ENCODE assay signal across 8 cellular contexts in genomic region chr6:159725208-159725607, GRCh38. TPM values are rescaled to one million over a fixed set of nuclear protein-coding genes. Genes with fewer than 3 reads are reported as not detected.
A peak's percentile ranks its signal among the peaks of the same experiment; 100 is the strongest.
DNase-seq lines count a peak whose midpoint lies in the region; ATAC-seq, FAIRE-seq and TF ChIP-seq lines count a peak whose summit lies in the region.
"Not testable (repeated sequence)": the region's sequence is repeated elsewhere in the genome, so short reads cannot be mapped to it uniquely, and the experiment has no call there.

No MANE protein-coding gene starts in this region.

- H3K36me3 ChIP-seq in Caco-2 (ENCODE audit: control insufficient read depth, insufficient read depth, low read length); KMS-11 (ENCODE audit: insufficient read depth); PC-9 (ENCODE audit: low read depth); HepG2 (replicated peaks in 1 of 2; ENCODE audit: control insufficient read depth in 1 of 2, insufficient read depth in 2 of 2, low read length in 2 of 2); neural progenitor cell: not testable (repeated sequence)

- TF ChIP-seq RAD21 in HepG2 (CRISPR knock-in tag; IDR thresholded peaks at IDR 0.05): not testable (repeated sequence)

- not testable (repeated sequence) for ATAC-seq in HepG2

- H3K9me3 Mint-ChIP-seq in Caco-2 (ENCODE audit: unreplicated experiment); activated T-cell treated with anti-CD3 and anti-CD28 coated beads, Interleukin-2, amount 50 U/mL, for 24 hours; brain; neural progenitor cell; type B pancreatic cell: not testable (repeated sequence)

- not testable (repeated sequence) for H3K9me3 ChIP-seq in Caco-2; PC-9 (ENCODE audit: insufficient read depth, low read depth); HepG2 (ENCODE audit: low read length); neural progenitor cell (ENCODE audit: low read depth)

- not testable (repeated sequence) for H3K4me1 ChIP-seq in Caco-2
- H3K4me1 ChIP-seq in KMS-11 (ENCODE audit: low read depth, poor library complexity, severe bottlenecking) (peaks cover 22% of the 10 kb centered on the region), PC-9 (replicated peaks; ENCODE audit: insufficient read depth) (peaks cover 14% of the 10 kb centered on the region), HepG2 (ENCODE audit: insufficient read depth, low read length) (peaks cover 42% of the 10 kb centered on the region), neural progenitor cell (peaks cover 21% of the 10 kb centered on the region)

- POLR2A ChIA-PET in Caco-2 (lab: Charles Lee) (interaction anchor here (0.6 to 2.7 kb wide), 2 partner anchors 15 to 64 kb away, joined by 5 to 71 read pairs; partner anchors contain the start of genes MRPL18 and TCP1), HepG2 (lab: Yijun Ruan, JAX) (interaction anchor here (1.9 to 13.1 kb wide), 4 partner anchors 23 to 65 kb away, joined by 5 to 175 read pairs (median 154); partner anchors contain the start of genes ACAT2, MRPL18, SOD2 and TCP1)
- POLR2A ChIA-PET in PC-9 (lab: Charles Lee; ENCODE audit: unreplicated experiment): not testable (repeated sequence)

- intact Hi-C loops in Caco-2 (cut with micrococcal nuclease; ENCODE audit: unreplicated experiment); PC-9 (cut with micrococcal nuclease; ENCODE audit: unreplicated experiment); HepG2 (cut with micrococcal nuclease; ENCODE audit: unreplicated experiment): not testable (repeated sequence)

- in situ Hi-C loops in HepG2 (cut with HindIII; ENCODE audit: extremely low pct_ligation_motif_present, low pct_unique_long_range_greater_than_20kb): loop anchor here (5.0 kb wide), 3 partner anchors 33 to 62 kb away; partner anchors contain the start of genes ACAT2, SOD2 and TCP1

- not testable (repeated sequence) for H2AFZ ChIP-seq in KMS-11 (ENCODE audit: low read depth); PC-9; HepG2 (ENCODE audit: low read length); neural progenitor cell (replicated peaks)

- H3K4me3 Mint-ChIP-seq in Caco-2 (ENCODE audit: unreplicated experiment) (peak overlapping the region; percentile 97), brain (peak overlapping the region; percentile 53 to 95 (median 63)), neural progenitor cell (peak overlapping the region; percentile 64), type B pancreatic cell (peak overlapping the region; percentile 52)
- H3K4me3 Mint-ChIP-seq in activated T-cell treated with anti-CD3 and anti-CD28 coated beads, Interleukin-2, amount 50 U/mL, for 24 hours: peak overlapping the region; percentile 20

- H3K27me3 Mint-ChIP-seq in Caco-2 (ENCODE audit: insufficient read depth, unreplicated experiment); activated T-cell treated with anti-CD3 and anti-CD28 coated beads, Interleukin-2, amount 50 U/mL, for 24 hours; neural progenitor cell (ENCODE audit: insufficient read depth, low read depth); type B pancreatic cell: not testable (repeated sequence)
- H3K27me3 Mint-ChIP-seq in brain: peaks cover 12% of the 10 kb centered on the region

- TF ChIP-seq CTCF in Caco-2 (IDR thresholded peaks at IDR 0.05; ENCODE audit: insufficient read depth in 1 of 2, low read depth in 1 of 2, low read length in 1 of 2, severe bottlenecking in 1 of 2, unreplicated experiment in 1 of 2); KMS-11 (conservative IDR thresholded peaks at IDR 0.05; ENCODE audit: low read depth, low read length); PC-9 (conservative IDR thresholded peaks at IDR 0.05); brain (conservative IDR thresholded peaks at IDR 0.05); HepG2 (CRISPR knock-in tag; IDR thresholded peaks at IDR 0.05); neural progenitor cell (IDR thresholded peaks at IDR 0.05); type B pancreatic cell (conservative IDR thresholded peaks at IDR 0.05): not testable (repeated sequence)

- H3K79me2 ChIP-seq in KMS-11 (ENCODE audit: insufficient read depth, low read depth): peaks cover 53% of the 10 kb centered on the region
- H3K79me2 ChIP-seq in PC-9 (ENCODE audit: low read depth): peaks cover 79% of the 10 kb centered on the region
- peaks cover 75% of the 10 kb centered on the region for H3K79me2 ChIP-seq in HepG2 (ENCODE audit: insufficient read depth, low read length)
- peaks cover 92% of the 10 kb centered on the region for H3K79me2 ChIP-seq in neural progenitor cell (ENCODE audit: low read depth)

- not testable (repeated sequence) for H3K9me2 ChIP-seq in PC-9 (ENCODE audit: insufficient read depth)

- H3K4me1 Mint-ChIP-seq in Caco-2 (ENCODE audit: low read depth, unreplicated experiment): not testable (repeated sequence)
- H3K4me1 Mint-ChIP-seq in activated T-cell treated with anti-CD3 and anti-CD28 coated beads, Interleukin-2, amount 50 U/mL, for 24 hours (ENCODE audit: low read depth): peaks cover 39% of the 10 kb centered on the region
- H3K4me1 Mint-ChIP-seq in brain (peaks cover 43% of the 10 kb centered on the region), neural progenitor cell (peaks cover 26% of the 10 kb centered on the region), type B pancreatic cell (ENCODE audit: unreplicated experiment) (peaks cover 17% of the 10 kb centered on the region)

- H3K27ac Mint-ChIP-seq in Caco-2 (ENCODE audit: unreplicated experiment); activated T-cell treated with anti-CD3 and anti-CD28 coated beads, Interleukin-2, amount 50 U/mL, for 24 hours; neural progenitor cell: not testable (repeated sequence)
- H3K27ac Mint-ChIP-seq in brain: peak overlapping the region in 1 of 5 experiments; percentile 63
- peak overlapping the region; percentile 55 for H3K27ac Mint-ChIP-seq in type B pancreatic cell

- peak overlapping the region; percentile 72 for H3K4me2 ChIP-seq in KMS-11
- H3K4me2 ChIP-seq in PC-9: peak overlapping the region; percentile 91
- peak overlapping the region; percentile 92 for H3K4me2 ChIP-seq in HepG2 (ENCODE audit: low read depth, low read length)
- H3K4me2 ChIP-seq in neural progenitor cell: peak overlapping the region; percentile 97

- not testable (repeated sequence) for H3K4me3 ChIP-seq in Caco-2 (ENCODE audit: low read depth, low read length); KMS-11 (IDR thresholded peaks at IDR 0.05; ENCODE audit: insufficient read depth, low read depth, low read length)
- peak overlapping the region; percentile 17; the same call in 1 of the 2 replicates for H3K4me3 ChIP-seq in PC-9
- peak overlapping the region in 2 of 3 experiments; percentile 53 to 97; a peak in 2 of 6 replicates for H3K4me3 ChIP-seq in HepG2 (replicated peaks in 1 of 3; ENCODE audit: insufficient read depth in 1 of 3, low read depth in 2 of 3, low read length in 3 of 3)
- H3K4me3 ChIP-seq in neural progenitor cell: peak overlapping the region; percentile 97

- BruUV-seq in Caco-2 (replicated peaks; lab: Mats Ljungman, UMichigan); PC-9 (replicated peaks; lab: Mats Ljungman, UMichigan); HepG2 (replicated peaks; lab: Mats Ljungman, UMichigan): not testable (repeated sequence)

- not testable (repeated sequence) for DNase-seq in Caco-2; PC-9; activated T-cell treated with anti-CD3 and anti-CD28 coated beads, Interleukin-2, amount 50 U/mL, for 24 hours; HepG2 (ENCODE audit: low spot score); neural progenitor cell (ENCODE audit: low spot score); type B pancreatic cell (ENCODE audit: extremely low spot score, unreplicated experiment)

- WGBS in HepG2 (ENCODE audit: low lambda C conversion rate): 85% methylated on average over 3 of the region's 3 CpGs

- H3K27ac ChIP-seq in KMS-11; PC-9; HepG2 (ENCODE audit: extremely low read length, insufficient read depth, low read length); neural progenitor cell: not testable (repeated sequence)

- not testable (repeated sequence) for FAIRE-seq in HepG2 (lab: Jason Lieb, UNC)

- not testable (repeated sequence) for H3K9ac ChIP-seq in KMS-11; HepG2 (ENCODE audit: insufficient read depth, low read depth, low read length); neural progenitor cell

- not testable (repeated sequence) for H3F3A ChIP-seq in PC-9 (ENCODE audit: insufficient read depth, low read depth)
- peaks cover 30% of the 10 kb centered on the region for H3F3A ChIP-seq in neural progenitor cell (ENCODE audit: low read depth)

- H3K27me3 ChIP-seq in Caco-2 (replicated peaks; ENCODE audit: control insufficient read depth, insufficient read depth, low read length); KMS-11 (ENCODE audit: insufficient read depth, low read depth); PC-9 (ENCODE audit: insufficient read depth, low read depth); HepG2 (ENCODE audit: control insufficient read depth in 1 of 2, insufficient read depth in 2 of 2, low read length in 2 of 2); neural progenitor cell: not testable (repeated sequence)

- CTCF ChIA-PET in Caco-2 (lab: Charles Lee); PC-9 (lab: Charles Lee); HepG2 (lab: Yijun Ruan, JAX; ENCODE audit: low intra/inter-chr PET ratio, low total read pairs): not testable (repeated sequence)

- TF ChIP-seq EP300 in HepG2 (IDR thresholded peaks at IDR 0.05; ENCODE audit: low read depth in 2 of 2, low read length in 2 of 2); HepG2 (CRISPR knock-in tag; IDR thresholded peaks at IDR 0.05; ENCODE audit: borderline replicate concordance): not testable (repeated sequence)

- not testable (repeated sequence) for TF ChIP-seq POLR2A in HepG2 (IDR thresholded peaks at IDR 0.05; ENCODE audit: insufficient read depth in 1 of 2, low read depth in 2 of 2, low read length in 2 of 2)

- peaks cover 16% of the 10 kb centered on the region for H4K20me1 ChIP-seq in KMS-11 (ENCODE audit: insufficient read depth)
- peaks cover 23% of the 10 kb centered on the region for H4K20me1 ChIP-seq in PC-9 (ENCODE audit: insufficient read depth)
- H4K20me1 ChIP-seq in HepG2 (ENCODE audit: insufficient read depth, low read length): peaks cover 28% of the 10 kb centered on the region
- peaks cover 26% of the 10 kb centered on the region for H4K20me1 ChIP-seq in neural progenitor cell (ENCODE audit: low read depth)

- H3K36me3 Mint-ChIP-seq in Caco-2 (ENCODE audit: insufficient read depth, unreplicated experiment) (peaks cover 27% of the 10 kb centered on the region), brain (peaks cover 28% of the 10 kb centered on the region), neural progenitor cell (peaks cover 17% of the 10 kb centered on the region), type B pancreatic cell (peaks cover 19% of the 10 kb centered on the region)
- H3K36me3 Mint-ChIP-seq in activated T-cell treated with anti-CD3 and anti-CD28 coated beads, Interleukin-2, amount 50 U/mL, for 24 hours (ENCODE audit: low read depth): peaks cover 62% of the 10 kb centered on the region

RNA-seq across cellular contexts. Expression of gene WTAP, which starts 2.1 kb away (rescaled TPM):
- 109 and 114 TPM in 2 replicates for total RNA-seq in Caco-2 (2022)
- 44.7 and 46.5 TPM in 2 replicates for total RNA-seq in PC-9 (2021)
- 65.7 TPM for polyA plus RNA-seq in brain (ENCODE audit: insufficient read depth, low read depth, low replicate concordance)
- total RNA-seq in HepG2 (2016; rRNA removed; fragmentation: Illumina TruSeq; extraction: Trizol): 167 and 203 TPM in 2 replicates
- 67.7 and 76.4 TPM in 2 replicates for total RNA-seq in HepG2 (2016; cell fraction: cytosol; rRNA removed; fragmentation: Illumina TruSeq; extraction: Trizol; ENCODE audit: low read depth)
- total RNA-seq in HepG2 (2016; cell fraction: insoluble cytoplasmic fraction; rRNA removed; fragmentation: Illumina TruSeq; extraction: Trizol): 167 and 194 TPM in 2 replicates
- total RNA-seq in HepG2 (2016; cell fraction: membrane; rRNA removed; fragmentation: Illumina TruSeq; extraction: Trizol): 157 and 172 TPM in 2 replicates
- 123 and 137 TPM in 2 replicates for total RNA-seq in HepG2 (2016; cell fraction: nucleus; rRNA removed; fragmentation: Illumina TruSeq; extraction: Trizol)
- 29.4 and 31.6 TPM in 2 replicates for polyA plus RNA-seq in HepG2 (2011; rRNA removed)
- 14.5 and 23.5 TPM in 2 replicates for polyA plus RNA-seq in HepG2 (2011; cell fraction: cytosol; rRNA removed)
- 34.9 and 43.6 TPM in 2 replicates for polyA plus RNA-seq in HepG2 (2011; cell fraction: nucleus; rRNA removed)
- 82.9 and 92.4 TPM in 2 replicates for polyA plus RNA-seq in HepG2 (2012)
- 82.6 and 108 TPM in 2 replicates for polyA plus RNA-seq in HepG2 (2016; cell fraction: cytosol; fragmentation: Illumina TruSeq; extraction: Trizol; ENCODE audit: low read depth)
- 194 and 196 TPM in 2 replicates for polyA plus RNA-seq in HepG2 (2016; cell fraction: insoluble cytoplasmic fraction; fragmentation: Illumina TruSeq; extraction: Trizol; ENCODE audit: low read depth)
- polyA plus RNA-seq in HepG2 (2016; cell fraction: membrane; fragmentation: Illumina TruSeq; extraction: Trizol; ENCODE audit: low read depth): 129 and 154 TPM in 2 replicates
- polyA plus RNA-seq in HepG2 (2016; cell fraction: nucleus; fragmentation: Illumina TruSeq; extraction: Trizol; ENCODE audit: insufficient read depth, low read depth): 169 and 179 TPM in 2 replicates
- polyA minus RNA-seq in HepG2 (2011; rRNA and poly(A)+ RNA removed; ENCODE audit: low replicate concordance): 21.5 and 32.6 TPM in 2 replicates
- 22.7 and 30.4 TPM in 2 replicates for polyA minus RNA-seq in HepG2 (2011; cell fraction: cytosol; rRNA and poly(A)+ RNA removed)
- 131 and 155 TPM in 2 replicates for polyA minus RNA-seq in HepG2 (2011; cell fraction: nucleus; rRNA and poly(A)+ RNA removed)
- 126 and 159 TPM in 2 replicates for total RNA-seq in neural progenitor cell (ENCODE audit: low replicate concordance)
- total RNA-seq in type B pancreatic cell (ENCODE audit: low replicate concordance): 96.9 and 108 TPM in 2 replicates

RNA-seq across cellular contexts. Expression of gene SOD2, which starts 32.2 kb away (rescaled TPM):
- total RNA-seq in Caco-2 (2022) (109 and 110 TPM in 2 replicates), PC-9 (2021) (49.6 and 63.3 TPM in 2 replicates), HepG2 (2016; rRNA removed; fragmentation: Illumina TruSeq; extraction: Trizol) (304 and 480 TPM in 2 replicates), neural progenitor cell (ENCODE audit: low replicate concordance) (54.9 and 67.2 TPM in 2 replicates), type B pancreatic cell (ENCODE audit: low replicate concordance) (78.1 and 100 TPM in 2 replicates)
- polyA plus RNA-seq in brain (ENCODE audit: insufficient read depth, low read depth, low replicate concordance) (109 TPM), HepG2 (2011; rRNA removed) (309 and 347 TPM in 2 replicates)
- 45.4 and 49.6 TPM in 2 replicates for total RNA-seq in HepG2 (2016; cell fraction: cytosol; rRNA removed; fragmentation: Illumina TruSeq; extraction: Trizol; ENCODE audit: low read depth)
- total RNA-seq in HepG2 (2016; cell fraction: insoluble cytoplasmic fraction; rRNA removed; fragmentation: Illumina TruSeq; extraction: Trizol): 318 and 477 TPM in 2 replicates
- total RNA-seq in HepG2 (2016; cell fraction: membrane; rRNA removed; fragmentation: Illumina TruSeq; extraction: Trizol): 107 and 113 TPM in 2 replicates
- 139 and 147 TPM in 2 replicates for total RNA-seq in HepG2 (2016; cell fraction: nucleus; rRNA removed; fragmentation: Illumina TruSeq; extraction: Trizol)
- 344 and 402 TPM in 2 replicates for polyA plus RNA-seq in HepG2 (2011; cell fraction: cytosol; rRNA removed)
- polyA plus RNA-seq in HepG2 (2011; cell fraction: nucleus; rRNA removed): 137 and 170 TPM in 2 replicates
- polyA plus RNA-seq in HepG2 (2012): 224 and 410 TPM in 2 replicates
- polyA plus RNA-seq in HepG2 (2016; cell fraction: cytosol; fragmentation: Illumina TruSeq; extraction: Trizol; ENCODE audit: low read depth): 49.9 and 50.9 TPM in 2 replicates
- polyA plus RNA-seq in HepG2 (2016; cell fraction: insoluble cytoplasmic fraction; fragmentation: Illumina TruSeq; extraction: Trizol; ENCODE audit: low read depth): 348 and 371 TPM in 2 replicates
- 68.6 and 72.0 TPM in 2 replicates for polyA plus RNA-seq in HepG2 (2016; cell fraction: membrane; fragmentation: Illumina TruSeq; extraction: Trizol; ENCODE audit: low read depth)
- polyA plus RNA-seq in HepG2 (2016; cell fraction: nucleus; fragmentation: Illumina TruSeq; extraction: Trizol; ENCODE audit: insufficient read depth, low read depth): 136 and 146 TPM in 2 replicates
- 155 and 334 TPM in 2 replicates for polyA minus RNA-seq in HepG2 (2011; rRNA and poly(A)+ RNA removed; ENCODE audit: low replicate concordance)
- polyA minus RNA-seq in HepG2 (2011; cell fraction: cytosol; rRNA and poly(A)+ RNA removed): 233 and 325 TPM in 2 replicates
- 105 and 146 TPM in 2 replicates for polyA minus RNA-seq in HepG2 (2011; cell fraction: nucleus; rRNA and poly(A)+ RNA removed)

RNA-seq across cellular contexts. Expression of gene ACAT2, which starts 36.6 kb away (rescaled TPM):
- 122 and 131 TPM in 2 replicates for total RNA-seq in Caco-2 (2022)
- 48.5 and 71.0 TPM in 2 replicates for total RNA-seq in PC-9 (2021)
- polyA plus RNA-seq in brain (ENCODE audit: insufficient read depth, low read depth, low replicate concordance): 72.9 TPM
- total RNA-seq in HepG2 (2016; rRNA removed; fragmentation: Illumina TruSeq; extraction: Trizol): 534 and 775 TPM in 2 replicates
- 162 and 165 TPM in 2 replicates for total RNA-seq in HepG2 (2016; cell fraction: cytosol; rRNA removed; fragmentation: Illumina TruSeq; extraction: Trizol; ENCODE audit: low read depth)
- 542 and 812 TPM in 2 replicates for total RNA-seq in HepG2 (2016; cell fraction: insoluble cytoplasmic fraction; rRNA removed; fragmentation: Illumina TruSeq; extraction: Trizol)
- 231 and 232 TPM in 2 replicates for total RNA-seq in HepG2 (2016; cell fraction: membrane; rRNA removed; fragmentation: Illumina TruSeq; extraction: Trizol)
- total RNA-seq in HepG2 (2016; cell fraction: nucleus; rRNA removed; fragmentation: Illumina TruSeq; extraction: Trizol): 200 and 223 TPM in 2 replicates
- 121 and 132 TPM in 2 replicates for polyA plus RNA-seq in HepG2 (2011; rRNA removed)
- 62.8 and 103 TPM in 2 replicates for polyA plus RNA-seq in HepG2 (2011; cell fraction: cytosol; rRNA removed)
- polyA plus RNA-seq in HepG2 (2011; cell fraction: nucleus; rRNA removed): 28.1 and 44.2 TPM in 2 replicates
- polyA plus RNA-seq in HepG2 (2012): 172 and 185 TPM in 2 replicates
- 142 and 156 TPM in 2 replicates for polyA plus RNA-seq in HepG2 (2016; cell fraction: cytosol; fragmentation: Illumina TruSeq; extraction: Trizol; ENCODE audit: low read depth)
- 580 and 631 TPM in 2 replicates for polyA plus RNA-seq in HepG2 (2016; cell fraction: insoluble cytoplasmic fraction; fragmentation: Illumina TruSeq; extraction: Trizol; ENCODE audit: low read depth)
- polyA plus RNA-seq in HepG2 (2016; cell fraction: membrane; fragmentation: Illumina TruSeq; extraction: Trizol; ENCODE audit: low read depth): 160 and 171 TPM in 2 replicates
- polyA plus RNA-seq in HepG2 (2016; cell fraction: nucleus; fragmentation: Illumina TruSeq; extraction: Trizol; ENCODE audit: insufficient read depth, low read depth): 219 and 233 TPM in 2 replicates
- 52.5 and 89.6 TPM in 2 replicates for polyA minus RNA-seq in HepG2 (2011; rRNA and poly(A)+ RNA removed; ENCODE audit: low replicate concordance)
- polyA minus RNA-seq in HepG2 (2011; cell fraction: cytosol; rRNA and poly(A)+ RNA removed): 46.9 and 65.1 TPM in 2 replicates
- 46.6 and 77.2 TPM in 2 replicates for polyA minus RNA-seq in HepG2 (2011; cell fraction: nucleus; rRNA and poly(A)+ RNA removed)
- total RNA-seq in neural progenitor cell (ENCODE audit: low replicate concordance): 92.5 and 101 TPM in 2 replicates
- 38.4 and 67.4 TPM in 2 replicates for total RNA-seq in type B pancreatic cell (ENCODE audit: low replicate concordance)

Comparison
In these comparisons a context has a peak if more than half of its experiments do, and no peak if none do; other contexts are left out.
1. H3K4me3 Mint-ChIP-seq: peak in every context shown above with its lines; median percentile 97 in Caco-2; 64 in neural progenitor cell; 63 in brain; 52 in type B pancreatic cell; 20 in activated T-cell treated with anti-CD3 and anti-CD28 coated beads, Interleukin-2, amount 50 U/mL, for 24 hours.